1 cellular context compared by ENCODE assay signal in genomic region chr14:102262894-102263462, GRCh38.
TF ChIP-seq lines count a peak whose summit lies in the region.

No MANE protein-coding gene starts in this region.

TF ChIP-seq in HepG2, 621 proteins besides CTCF, POLR2A, EP300 and RAD21 (continued from another document and continues in another):
- TF ChIP-seq ZBED4 (CRISPR knock-in tag; IDR thresholded peaks at IDR 0.05; ENCODE audit: borderline replicate concordance) (no peak; the same call in 1 of the 2 replicates), ZNF589 (CRISPR knock-in tag; conservative IDR thresholded peaks at IDR 0.05) (0 out of 2 replicates have a peak, but pooled peaks have one; percentile 31), HHEX (CRISPR knock-in tag; IDR thresholded peaks at IDR 0.05) (no peak), TEF (CRISPR knock-in tag; IDR thresholded peaks at IDR 0.05) (no peak), NKX3-1 (CRISPR knock-in tag; IDR thresholded peaks at IDR 0.05) (no peak), ZNF616 (CRISPR knock-in tag; IDR thresholded peaks at IDR 0.05; ENCODE audit: low read depth) (no peak), TSC22D2 (CRISPR knock-in tag; IDR thresholded peaks at IDR 0.05; ENCODE audit: borderline replicate concordance) (no peak), BCL6 (CRISPR knock-in tag; IDR thresholded peaks at IDR 0.05) (no peak), FOXK1 (CRISPR knock-in tag; IDR thresholded peaks at IDR 0.05; ENCODE audit: borderline replicate concordance, low read depth) (no peak), NFYB (CRISPR knock-in tag; IDR thresholded peaks at IDR 0.05) (no peak), ASH2L (IDR thresholded peaks at IDR 0.05; ENCODE audit: insufficient read length, low read depth, low read length) (peak; percentile 64), GTF2F1 (IDR thresholded peaks at IDR 0.05; ENCODE audit: low read length) (no peak), ZFP37 (CRISPR knock-in tag; IDR thresholded peaks at IDR 0.05; ENCODE audit: borderline replicate concordance) (no peak), HDAC6 (IDR thresholded peaks at IDR 0.05; ENCODE audit: low read depth, low read length) (no peak), TAF15 (IDR thresholded peaks at IDR 0.05; ENCODE audit: low read depth, low read length, poor library complexity, severe bottlenecking) (no peak), KDM5B (CRISPR knock-in tag; IDR thresholded peaks at IDR 0.05; ENCODE audit: borderline replicate concordance) (no peak), STAT6 (CRISPR knock-in tag; IDR thresholded peaks at IDR 0.05; ENCODE audit: borderline replicate concordance) (no peak), ZNF660 (CRISPR knock-in tag; IDR thresholded peaks at IDR 0.05; ENCODE audit: borderline replicate concordance, low read depth) (no peak), ELF1 (CRISPR knock-in tag; IDR thresholded peaks at IDR 0.05) (no peak; the same call in 1 of the 2 replicates), ZNF136 (CRISPR knock-in tag; IDR thresholded peaks at IDR 0.05; ENCODE audit: low read depth) (no peak), DZIP1 (CRISPR knock-in tag; IDR thresholded peaks at IDR 0.05) (no peak), ZNF44 (CRISPR knock-in tag; IDR thresholded peaks at IDR 0.05) (no peak), ZFP36L1 (CRISPR knock-in tag; IDR thresholded peaks at IDR 0.05) (no peak), REPIN1 (CRISPR knock-in tag; IDR thresholded peaks at IDR 0.05; ENCODE audit: borderline replicate concordance, low read depth) (peak; percentile 20; the same call in 1 of the 2 replicates), ZNF326 (CRISPR knock-in tag; IDR thresholded peaks at IDR 0.05; ENCODE audit: borderline replicate concordance) (no peak), ZFP82 (CRISPR knock-in tag; IDR thresholded peaks at IDR 0.05; ENCODE audit: borderline replicate concordance) (no peak), NR2F6 (IDR thresholded peaks at IDR 0.05) (peak; percentile 28; the same call in 1 of the 2 replicates), NR2F6 (CRISPR knock-in tag; IDR thresholded peaks at IDR 0.05) (peak; percentile 48; the same call in 1 of the 2 replicates), ZNF672 (CRISPR knock-in tag; IDR thresholded peaks at IDR 0.05) (no peak), PCBP1 (IDR thresholded peaks at IDR 0.05; ENCODE audit: borderline replicate concordance, low read depth, low read length) (no peak), ZNF256 (CRISPR knock-in tag; conservative IDR thresholded peaks at IDR 0.05) (no peak), ZNF556 (CRISPR knock-in tag; IDR thresholded peaks at IDR 0.05; ENCODE audit: borderline replicate concordance) (no peak), KAT2B (IDR thresholded peaks at IDR 0.05; ENCODE audit: borderline replicate concordance, low read depth, low read length) (no peak), MTF2 (CRISPR knock-in tag; IDR thresholded peaks at IDR 0.05; ENCODE audit: borderline replicate concordance) (no peak), ZFP36 (IDR thresholded peaks at IDR 0.05; ENCODE audit: borderline replicate concordance, low read depth, low read length, partially characterized antibody) (no peak), WIZ (CRISPR knock-in tag; IDR thresholded peaks at IDR 0.05) (no peak), DRAP1 (CRISPR knock-in tag; IDR thresholded peaks at IDR 0.05) (no peak), CBX2 (IDR thresholded peaks at IDR 0.05; ENCODE audit: low read depth, low read length) (no peak), CBX2 (CRISPR knock-in tag; IDR thresholded peaks at IDR 0.05; ENCODE audit: low read depth) (no peak), TCF12 (IDR thresholded peaks at IDR 0.05) (no peak), TCF12 (CRISPR knock-in tag; IDR thresholded peaks at IDR 0.05) (no peak), ZNF766 (CRISPR knock-in tag; IDR thresholded peaks at IDR 0.05; ENCODE audit: borderline replicate concordance) (no peak), HNRNPH1 (optimal IDR thresholded peaks at IDR 0.05; ENCODE audit: low read depth, low read length) (no peak), ZNF383 (CRISPR knock-in tag; IDR thresholded peaks at IDR 0.05; ENCODE audit: borderline replicate concordance) (no peak), HINFP (CRISPR knock-in tag; IDR thresholded peaks at IDR 0.05; ENCODE audit: low read depth) (no peak), FOXA1 (IDR thresholded peaks at IDR 0.05) (no peak), FOXA1 (CRISPR knock-in tag; IDR thresholded peaks at IDR 0.05) (no peak; the same call in 1 of the 2 replicates), KIAA2018 (CRISPR knock-in tag; IDR thresholded peaks at IDR 0.05; ENCODE audit: borderline replicate concordance) (no peak), KLF15 (CRISPR knock-in tag; IDR thresholded peaks at IDR 0.05; ENCODE audit: borderline replicate concordance) (no peak)
